Comparison of ENCODE assay signal across 1 cellular context in genomic region chr1:42932442-42932941, GRCh38.
A peak's percentile ranks its signal among the peaks of the same experiment; 100 is the strongest.
TF ChIP-seq lines count a peak whose summit lies in the region.

No MANE protein-coding gene starts in this region.

TF ChIP-seq in K562, 482 proteins besides CTCF, POLR2A, EP300 and RAD21 (continued from another document):
- 0 out of 2 replicates have a peak, but pooled peaks have one; percentile 5 for TF ChIP-seq PBX2 (CRISPR knock-in tag; IDR thresholded peaks at IDR 0.05; ENCODE audit: low read depth)
- TF ChIP-seq PBX2 (tag; conservative IDR thresholded peaks at IDR 0.05; ENCODE audit: low read depth): no peak
- TF ChIP-seq ZNF76 (CRISPR knock-in tag; IDR thresholded peaks at IDR 0.05; ENCODE audit: borderline replicate concordance): no peak
